Comparison of ENCODE assay signal across 32 cellular contexts in genomic region chr1:66867501-66867900, GRCh38. TPM values are rescaled to one million over a fixed set of nuclear protein-coding genes. Genes with fewer than 3 reads are reported as not detected.
"Had no signal": no experiment of that assay in that cellular context is flagged by ENCODE, and none has a peak within 500 bp of the region (broad histone marks: within the 10 kb centered on the region; RNA-seq: fewer than 3 reads in every experiment).

No MANE protein-coding gene starts in this region.

- H3K9me3 ChIP-seq: adrenal gland, ascending aorta, esophagus muscularis mucosa had no signal

- H3K27me3 ChIP-seq: adrenal gland, ascending aorta, esophagus muscularis mucosa had no signal

- H3K36me3 ChIP-seq: adrenal gland, ascending aorta, esophagus muscularis mucosa had no signal

- H3K27ac Mint-ChIP-seq: activated CD4-positive, alpha-beta memory T cell treated with anti-CD3 and anti-CD28 coated beads, Interleukin-2, amount 10 ng/mL, durations not matched to agents 7 days and 5 days; activated CD4-positive, alpha-beta T cell treated with anti-CD3 and anti-CD28 coated beads, Interleukin-2, amount 10 ng/mL, durations not matched to agents 7 days and 5 days; activated naive CD4-positive, alpha-beta T cell treated with anti-CD3 and anti-CD28 coated beads for 36 hours; activated naive CD4-positive, alpha-beta T cell treated with anti-CD3 and anti-CD28 coated beads, Interleukin-2, amount 50 U/mL, for 24 hours; activated naive CD8-positive, alpha-beta T cell treated with anti-CD3 and anti-CD28 coated beads for 36 hours; activated naive CD8-positive, alpha-beta T cell treated with anti-CD3 and anti-CD28 coated beads, Interleukin-2, amount 50 U/mL, for 24 hours; activated T-cell treated with anti-CD3 and anti-CD28 coated beads, Interleukin-2, amount 50 U/mL, for 24 hours; activated T-helper 1 cell treated with anti-CD3 and anti-CD28 coated beads, Interleukin-12 subunit alpha, Interleukin-12 subunit beta, Interleukin-2, Interleukin-4 antibody, amounts not matched to agents 30 ng/mL and 10 ng/mL and 1 ng/mL, durations not matched to agents 14 hours and 24 hours and 36 hours; activated T-helper 2 cell treated with anti-CD3 and anti-CD28 coated beads, Interferon-gamma antibody, Interleukin-2, Interleukin-4, amounts not matched to agents 10 μg/mL and 5 μg/mL and 100 μg/mL, durations not matched to agents 14 hours and 24 hours and 36 hours; brain; effector memory CD8-positive, alpha-beta T cell; WTC11 had no signal

- H3K4me1 Mint-ChIP-seq: activated CD4-positive, alpha-beta memory T cell treated with anti-CD3 and anti-CD28 coated beads, Interleukin-2, amount 10 ng/mL, durations not matched to agents 7 days and 5 days; activated CD4-positive, alpha-beta T cell treated with anti-CD3 and anti-CD28 coated beads, Interleukin-2, amount 10 ng/mL, durations not matched to agents 7 days and 5 days; activated naive CD4-positive, alpha-beta T cell treated with anti-CD3 and anti-CD28 coated beads, Interleukin-2, amount 50 U/mL, for 24 hours; activated naive CD8-positive, alpha-beta T cell treated with anti-CD3 and anti-CD28 coated beads for 36 hours; activated naive CD8-positive, alpha-beta T cell treated with anti-CD3 and anti-CD28 coated beads, Interleukin-2, amount 50 U/mL, for 24 hours; brain had no signal

- DNase-seq: activated CD4-positive, alpha-beta memory T cell treated with anti-CD3 and anti-CD28 coated beads, Interleukin-2, amount 10 ng/mL, durations not matched to agents 7 days and 5 days; activated CD4-positive, alpha-beta T cell treated with anti-CD3 and anti-CD28 coated beads for 1 hour; activated CD4-positive, alpha-beta T cell treated with anti-CD3 and anti-CD28 coated beads for 4 hours; activated CD4-positive, alpha-beta T cell treated with anti-CD3 and anti-CD28 coated beads, Interleukin-2, amount 10 ng/mL, durations not matched to agents 7 days and 5 days; activated CD4-positive, alpha-beta T cell treated with anti-CD3 and anti-CD28 coated beads, Interleukin-2, amount 50 U/mL, for 4 hours; activated CD8-positive, alpha-beta memory T cell treated with anti-CD3 and anti-CD28 coated beads, Interleukin-2, amount 50 U/mL, for 48 hours; activated effector memory CD4-positive, alpha-beta T cell treated with anti-CD3 and anti-CD28 coated beads, Interleukin-2, amount 50 U/mL, for 16 hours; activated naive CD4-positive, alpha-beta T cell treated with anti-CD3 and anti-CD28 coated beads for 36 hours; activated naive CD8-positive, alpha-beta T cell treated with anti-CD3 and anti-CD28 coated beads for 36 hours; activated naive CD8-positive, alpha-beta T cell treated with anti-CD3 and anti-CD28 coated beads, Interleukin-2, amount 50 U/mL, for 24 hours; activated T-cell treated with anti-CD3 and anti-CD28 coated beads for 4 hours; activated T-cell treated with anti-CD3 and anti-CD28 coated beads, Interleukin-2, amount 50 U/mL, for 24 hours; adrenal gland; caudate nucleus; cortex of kidney; dermis blood vessel endothelial cell; effector CD4-positive, alpha-beta T cell; effector memory CD8-positive, alpha-beta T cell; erythroblast; foreskin fibroblast; head of caudate nucleus; hippocampal formation; T-helper 2 cell had no signal

- ATAC-seq: activated naive CD8-positive, alpha-beta T cell treated with anti-CD3 and anti-CD28 coated beads, Interleukin-2, amount 50 U/mL, for 24 hours; effector memory CD8-positive, alpha-beta T cell had no signal

- H3K36me3 Mint-ChIP-seq: activated naive CD4-positive, alpha-beta T cell treated with anti-CD3 and anti-CD28 coated beads, Interleukin-2, amount 50 U/mL, for 24 hours; activated naive CD8-positive, alpha-beta T cell treated with anti-CD3 and anti-CD28 coated beads for 36 hours; brain; WTC11 had no signal

- H3K27ac ChIP-seq: adrenal gland, ascending aorta, esophagus muscularis mucosa had no signal

- H3K9me3 Mint-ChIP-seq: activated CD4-positive, alpha-beta memory T cell treated with anti-CD3 and anti-CD28 coated beads, Interleukin-2, amount 10 ng/mL, durations not matched to agents 7 days and 5 days; activated CD4-positive, alpha-beta T cell treated with anti-CD3 and anti-CD28 coated beads, Interleukin-2, amount 10 ng/mL, durations not matched to agents 7 days and 5 days; activated naive CD4-positive, alpha-beta T cell treated with anti-CD3 and anti-CD28 coated beads for 36 hours; activated naive CD4-positive, alpha-beta T cell treated with anti-CD3 and anti-CD28 coated beads, Interleukin-2, amount 50 U/mL, for 24 hours; activated naive CD8-positive, alpha-beta T cell treated with anti-CD3 and anti-CD28 coated beads for 36 hours; activated naive CD8-positive, alpha-beta T cell treated with anti-CD3 and anti-CD28 coated beads, Interleukin-2, amount 50 U/mL, for 24 hours; activated T-cell treated with anti-CD3 and anti-CD28 coated beads, Interleukin-2, amount 50 U/mL, for 24 hours; activated T-helper 1 cell treated with anti-CD3 and anti-CD28 coated beads, Interleukin-12 subunit alpha, Interleukin-12 subunit beta, Interleukin-2, Interleukin-4 antibody, amounts not matched to agents 30 ng/mL and 10 ng/mL and 1 ng/mL, durations not matched to agents 14 hours and 24 hours and 36 hours; activated T-helper 2 cell treated with anti-CD3 and anti-CD28 coated beads, Interferon-gamma antibody, Interleukin-2, Interleukin-4, amounts not matched to agents 10 μg/mL and 5 μg/mL and 100 μg/mL, durations not matched to agents 14 hours and 24 hours and 36 hours; brain; effector memory CD8-positive, alpha-beta T cell; WTC11 had no signal

- H3K4me3 Mint-ChIP-seq: activated CD4-positive, alpha-beta memory T cell treated with anti-CD3 and anti-CD28 coated beads, Interleukin-2, amount 10 ng/mL, durations not matched to agents 7 days and 5 days; activated CD4-positive, alpha-beta T cell treated with anti-CD3 and anti-CD28 coated beads, Interleukin-2, amount 10 ng/mL, durations not matched to agents 7 days and 5 days; activated naive CD4-positive, alpha-beta T cell treated with anti-CD3 and anti-CD28 coated beads for 36 hours; activated naive CD4-positive, alpha-beta T cell treated with anti-CD3 and anti-CD28 coated beads, Interleukin-2, amount 50 U/mL, for 24 hours; activated naive CD8-positive, alpha-beta T cell treated with anti-CD3 and anti-CD28 coated beads for 36 hours; activated naive CD8-positive, alpha-beta T cell treated with anti-CD3 and anti-CD28 coated beads, Interleukin-2, amount 50 U/mL, for 24 hours; activated T-cell treated with anti-CD3 and anti-CD28 coated beads, Interleukin-2, amount 50 U/mL, for 24 hours; activated T-helper 1 cell treated with anti-CD3 and anti-CD28 coated beads, Interleukin-12 subunit alpha, Interleukin-12 subunit beta, Interleukin-2, Interleukin-4 antibody, amounts not matched to agents 30 ng/mL and 10 ng/mL and 1 ng/mL, durations not matched to agents 14 hours and 24 hours and 36 hours; brain; effector memory CD8-positive, alpha-beta T cell; WTC11 had no signal

- H3K4me3 ChIP-seq: adrenal gland, ascending aorta, esophagus muscularis mucosa had no signal

- H3K4me1 ChIP-seq: adrenal gland, ascending aorta, esophagus muscularis mucosa had no signal

- FAIRE-seq: bronchial epithelial cell, frontal cortex had no signal

- H3K27me3 Mint-ChIP-seq: activated CD4-positive, alpha-beta memory T cell treated with anti-CD3 and anti-CD28 coated beads, Interleukin-2, amount 10 ng/mL, durations not matched to agents 7 days and 5 days; activated CD4-positive, alpha-beta T cell treated with anti-CD3 and anti-CD28 coated beads, Interleukin-2, amount 10 ng/mL, durations not matched to agents 7 days and 5 days; activated naive CD4-positive, alpha-beta T cell treated with anti-CD3 and anti-CD28 coated beads, Interleukin-2, amount 50 U/mL, for 24 hours; activated naive CD8-positive, alpha-beta T cell treated with anti-CD3 and anti-CD28 coated beads for 36 hours; activated naive CD8-positive, alpha-beta T cell treated with anti-CD3 and anti-CD28 coated beads, Interleukin-2, amount 50 U/mL, for 24 hours; activated T-cell treated with anti-CD3 and anti-CD28 coated beads, Interleukin-2, amount 50 U/mL, for 24 hours; brain; effector memory CD8-positive, alpha-beta T cell had no signal

RNA-seq across cellular contexts. Expression of gene DNAI4, which starts 57.2 kb away (rescaled TPM):
- total RNA-seq: ascending aorta had no signal
